10 cellular contexts compared by ENCODE assay signal in the genomic region with DNA sequence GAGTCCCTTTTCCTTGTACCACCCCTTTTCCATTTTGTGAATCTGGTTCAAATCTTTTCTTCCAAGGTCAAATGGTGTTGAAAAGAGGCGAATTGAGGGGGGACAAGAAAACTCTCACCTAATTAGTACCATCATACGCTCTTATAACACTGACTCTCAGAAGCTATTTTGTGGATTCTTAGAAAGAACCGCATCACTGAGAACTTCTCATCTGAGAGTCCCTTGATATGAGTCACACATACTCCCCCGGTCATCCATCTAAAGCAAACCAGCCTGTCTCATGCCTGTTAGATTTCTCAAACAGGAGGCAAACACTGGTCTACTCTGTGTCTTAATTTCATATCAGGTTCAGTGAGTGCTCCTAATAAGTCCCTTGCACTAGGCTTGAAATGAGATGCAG.
A peak's percentile ranks its signal among the peaks of the same experiment; 100 is the strongest.
DNase-seq lines count a peak whose midpoint lies in the region; ATAC-seq and TF ChIP-seq lines count a peak whose summit lies in the region.
"Had no signal": no experiment of that assay in that cellular context is flagged by ENCODE, and none has a peak within 500 bp of the region (broad histone marks: within the 10 kb centered on the region; RNA-seq: fewer than 3 reads in every experiment).

No MANE protein-coding gene starts in this region.

- peak; percentile 64 for ATAC-seq in GM21737 (IDR thresholded peaks at IDR 0.05; ENCODE audit: unreplicated experiment)

- no peak for TF ChIP-seq POLR2A in lower leg skin (IDR thresholded peaks at IDR 0.05)

- DNase-seq in GM12864 (ENCODE audit: low read depth), result peak; percentile 16
- DNase-seq in HT-29 (ENCODE audit: low spot score), result peak; percentile 29
- DNase-seq in foreskin fibroblast, result peak; percentile 74 to 78
- no peak for DNase-seq in lower leg skin (ENCODE audit: low spot score in 2 of 2)
- no peak for DNase-seq in GM19238 (ENCODE audit: insufficient read length, low spot score)
- no peak for DNase-seq in foreskin melanocyte
- DNase-seq in NCI-H1105 treated with DMSO at 0.1 percent for 48 hours (lab: John Stamatoyannopoulos, UW), result no peak
- DNase-seq: esophagus squamous epithelium, GF-D8 had no signal

- 76 to 81% methylated on average over 4 of the region's 4 CpGs for WGBS in lower leg skin, 2 donors

- intact Hi-C loops in lower leg skin (cut with DNase I; ENCODE audit: low total_unique reads), result no loop called here

- TF ChIP-seq CTCF in GM12864 (IDR thresholded peaks at IDR 0.05; ENCODE audit: low read depth, low read length, missing control alignments) (no peak), foreskin fibroblast (IDR thresholded peaks at IDR 0.05; ENCODE audit: low read depth, low read length) (no peak), lower leg skin (IDR thresholded peaks at IDR 0.05) (no peak)

- H3K4me3 ChIP-seq in GM12864 (ENCODE audit: low read depth, low read length) (no peak overlapping the region), foreskin fibroblast (ENCODE audit: low read depth in 1 of 2, low read length in 2 of 2) (no peak overlapping the region), lower leg skin (ENCODE audit: low read depth, poor library complexity, severe bottlenecking) (no peak overlapping the region)
- H3K4me3 ChIP-seq: esophagus squamous epithelium had no signal

Comparison
In these comparisons a context has a peak if more than half of its experiments do, and no peak if none do; other contexts are left out.
1. DNase-seq: peak in GM12864 (single experiment), HT-29 (single experiment) and foreskin fibroblast (2 of 2); none in lower leg skin (0 of 2), GM19238 (single experiment), foreskin melanocyte (single experiment) and NCI-H1105 treated with DMSO at 0.1 percent for 48 hours (single experiment).